32 cellular contexts compared by ENCODE assay signal in the genomic region with DNA sequence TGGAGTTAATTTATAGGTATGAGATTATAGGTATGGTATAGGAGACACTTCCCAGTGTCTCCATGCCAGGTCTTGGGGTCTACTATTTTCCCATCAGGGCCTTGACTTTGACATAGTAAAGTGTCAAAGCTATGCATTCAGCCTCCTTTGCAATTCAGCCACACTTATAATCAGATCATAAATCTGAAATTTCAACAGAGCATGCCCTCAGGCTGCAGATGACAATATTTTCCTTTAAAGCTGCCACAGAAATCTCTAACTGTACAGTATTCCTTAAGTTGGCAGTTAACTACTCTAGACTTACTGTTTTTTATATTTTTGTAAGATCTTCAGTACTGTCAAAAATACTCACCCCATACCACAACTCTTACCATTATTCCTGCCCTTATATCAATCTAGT. TPM values are rescaled to one million over a fixed set of nuclear protein-coding genes. Genes with fewer than 3 reads are reported as not detected.
"Had no signal": no experiment of that assay in that cellular context is flagged by ENCODE, and none has a peak within 500 bp of the region (broad histone marks: within the 10 kb centered on the region; RNA-seq: fewer than 3 reads in every experiment).

No MANE protein-coding gene starts in this region.

- H3K4me1 ChIP-seq: parathyroid adenoma, psoas muscle, right lobe of liver, sigmoid colon, thyroid gland, tibial nerve, upper lobe of right lung, uterus had no signal

- H3K9me3 ChIP-seq: neutrophil, ovary, psoas muscle, right lobe of liver, sigmoid colon, stomach, thoracic aorta, thyroid gland, tibial nerve, upper lobe of right lung, uterus had no signal

- H3K36me3 Mint-ChIP-seq: natural killer cell treated with Interleukin-12 subunit alpha and Interleukin-12 subunit beta and Interleukin-15 and Interleukin-18, amount 100 ng/mL, for 72 hours; stimulated activated effector memory CD8-positive, alpha-beta T cell treated with anti-CD3 and anti-CD28 coated beads, Interleukin-12 subunit alpha, Interleukin-12 subunit beta, amount 100 ng/mL, for 72 hours; stimulated activated naive B cell treated with anti-CD40 and anti-IgM and Interleukin-4, amounts not matched to agents 10 μg/mL and 1 μg/mL and 100 μg/mL, for 72 hours; type B pancreatic cell had no signal

- H3K79me2 ChIP-seq: parathyroid adenoma had no signal

- H3K27me3 ChIP-seq: neutrophil, ovary, right lobe of liver, sigmoid colon, stomach, thyroid gland, tibial nerve, upper lobe of right lung, uterus had no signal

- ATAC-seq: naive thymus-derived CD8-positive, alpha-beta T cell; natural killer cell treated with Interleukin-12 subunit alpha and Interleukin-12 subunit beta and Interleukin-15 and Interleukin-18, amount 100 ng/mL, for 72 hours; psoas muscle; right cardiac atrium; right lobe of liver; stimulated activated effector memory CD8-positive, alpha-beta T cell treated with anti-CD3 and anti-CD28 coated beads, Interleukin-12 subunit alpha, Interleukin-12 subunit beta, amount 100 ng/mL, for 72 hours; stimulated activated naive B cell treated with anti-CD40 and anti-IgM and Interleukin-4, amounts not matched to agents 10 μg/mL and 1 μg/mL and 100 μg/mL, for 72 hours; upper lobe of right lung had no signal

- DNase-seq: naive thymus-derived CD8-positive, alpha-beta T cell; nephron progenitor cell; nucleus accumbens; ovary; posterior cingulate gyrus; psoas muscle; right cardiac atrium; right lobe of liver; sigmoid colon; small intestine; stimulated activated CD4-positive, alpha-beta T cell treated with anti-CD3 and anti-CD28 coated beads, Interleukin-15, amount 100 ng/mL, for 24 hours; stimulated activated CD4-positive, alpha-beta T cell treated with anti-CD3 and anti-CD28 coated beads, Interleukin-2, amount 100 ng/mL, for 24 hours; stimulated activated CD4-positive, alpha-beta T cell treated with anti-CD3 and anti-CD28 coated beads, Interleukin-2, amount 100 ng/mL, for 48 hours; stimulated activated CD4-positive, alpha-beta T cell treated with anti-CD3 and anti-CD28 coated beads, Interleukin-4, amount 100 ng/mL, for 24 hours; stimulated activated naive B cell treated with anti-CD40 and anti-IgM and Interleukin-4, amounts not matched to agents 10 μg/mL and 1 μg/mL and 100 μg/mL, for 72 hours; stimulated activated naive CD4-positive, alpha-beta T cell treated with Interleukin-2 at 50 U/mL for 16 hours; stomach; thyroid gland; upper lobe of right lung; uterus had no signal

- H3K4me3 ChIP-seq: ovary, psoas muscle, right lobe of liver, sigmoid colon, stomach, thoracic aorta, thyroid gland, tibial nerve, upper lobe of right lung, uterus had no signal

- H3K9ac ChIP-seq: parathyroid adenoma had no signal

- H3K9me3 Mint-ChIP-seq: neural crest cell; stimulated activated effector memory CD8-positive, alpha-beta T cell treated with anti-CD3 and anti-CD28 coated beads, Interleukin-12 subunit alpha, Interleukin-12 subunit beta, amount 100 ng/mL, for 72 hours; stimulated activated naive CD8-positive, alpha-beta T cell treated with anti-CD3 and anti-CD28 coated beads, Interleukin-15, Interleukin-2, amounts not matched to agents 100 ng/mL and 50 ng/mL, for 24 hours had no signal

- H3K27ac ChIP-seq: neutrophil, ovary, parathyroid adenoma, psoas muscle, right lobe of liver, sigmoid colon, stomach, thoracic aorta, thyroid gland, tibial nerve, upper lobe of right lung, uterus had no signal

- H3K27ac Mint-ChIP-seq: naive thymus-derived CD8-positive, alpha-beta T cell; natural killer cell treated with Interleukin-12 subunit alpha and Interleukin-12 subunit beta and Interleukin-15 and Interleukin-18, amount 100 ng/mL, for 72 hours; nephron progenitor cell; stimulated activated effector memory CD8-positive, alpha-beta T cell treated with anti-CD3 and anti-CD28 coated beads, Interleukin-12 subunit alpha, Interleukin-12 subunit beta, amount 100 ng/mL, for 72 hours; stimulated activated naive B cell treated with anti-CD40 and anti-IgM and Interleukin-4, amounts not matched to agents 10 μg/mL and 1 μg/mL and 100 μg/mL, for 72 hours; stimulated activated naive CD8-positive, alpha-beta T cell treated with anti-CD3 and anti-CD28 coated beads, Interleukin-15, Interleukin-2, amounts not matched to agents 100 ng/mL and 50 ng/mL, for 24 hours; type B pancreatic cell had no signal

- H3K36me3 ChIP-seq: neutrophil, ovary, right lobe of liver, sigmoid colon, stomach, thoracic aorta, thyroid gland, tibial nerve, upper lobe of right lung, uterus had no signal

- H2AFZ ChIP-seq: parathyroid adenoma had no signal

RNA-seq across cellular contexts. Expression of a gene that starts 30.2 kb away (rescaled TPM):
- total RNA-seq: naive thymus-derived CD8-positive, alpha-beta T cell; natural killer cell treated with Interleukin-12 subunit alpha and Interleukin-12 subunit beta and Interleukin-15 and Interleukin-18, amount 100 ng/mL, for 72 hours; psoas muscle; renal cortical epithelial cell; right cardiac atrium; right lobe of liver; skeletal muscle tissue; subcutaneous adipose tissue; thoracic aorta; upper lobe of right lung had no signal
- polyA plus RNA-seq: naive thymus-derived CD8-positive, alpha-beta T cell had no signal
